Comparison of ENCODE assay signal across 31 cellular contexts in genomic region chr3:175535351-175535750, GRCh38.
"Had no signal": no experiment of that assay in that cellular context is flagged by ENCODE, and none has a peak within 500 bp of the region (broad histone marks: within the 10 kb centered on the region; RNA-seq: fewer than 3 reads in every experiment).

No MANE protein-coding gene starts in this region.

- H3K27me3 Mint-ChIP-seq: activated CD4-positive, alpha-beta T cell treated with anti-CD3 and anti-CD28 coated beads for 36 hours; activated CD8-positive, alpha-beta memory T cell treated with anti-CD3 and anti-CD28 coated beads, Interleukin-2, amount 10 ng/mL, durations not matched to agents 7 days and 5 days; central memory CD8-positive, alpha-beta T cell; naive B cell; stimulated activated naive B cell treated with anti-CD40 and anti-IgM and Interleukin-4, amounts not matched to agents 10 μg/mL and 1 μg/mL and 100 μg/mL, for 72 hours had no signal

- H3K4me3 ChIP-seq: breast epithelium, esophagus squamous epithelium, pancreas, prostate gland, sigmoid colon, smooth muscle cell, stomach, thyroid gland, upper lobe of left lung, vagina had no signal

- H3K36me3 ChIP-seq: breast epithelium, esophagus squamous epithelium, pancreas, prostate gland, sigmoid colon, stomach, thyroid gland, upper lobe of left lung, vagina had no signal

- H3K36me3 Mint-ChIP-seq: activated CD8-positive, alpha-beta memory T cell treated with anti-CD3 and anti-CD28 coated beads, Interleukin-2, amount 10 ng/mL, durations not matched to agents 7 days and 5 days; activated naive CD4-positive, alpha-beta T cell treated with anti-CD3 and anti-CD28 coated beads, Interleukin-2, amount 50 U/mL, for 72 hours; naive B cell; stimulated activated naive B cell treated with anti-CD40 and anti-IgM and Interleukin-4, amounts not matched to agents 10 μg/mL and 1 μg/mL and 100 μg/mL, for 72 hours had no signal

- H3K4me2 ChIP-seq: smooth muscle cell had no signal

- H3K27me3 ChIP-seq: breast epithelium, esophagus squamous epithelium, pancreas, sigmoid colon, stomach, thyroid gland, upper lobe of left lung, vagina had no signal

- H3K4me3 Mint-ChIP-seq: activated CD4-positive, alpha-beta T cell treated with anti-CD3 and anti-CD28 coated beads for 36 hours; activated CD8-positive, alpha-beta memory T cell treated with anti-CD3 and anti-CD28 coated beads, Interleukin-2, amount 10 ng/mL, durations not matched to agents 7 days and 5 days; activated CD8-positive, alpha-beta T cell treated with anti-CD3 and anti-CD28 coated beads, Interleukin-2, amount 10 ng/mL, durations not matched to agents 7 days and 5 days; activated T-cell treated with anti-CD3 and anti-CD28 coated beads, Interleukin-2, amount 50 U/mL, for 72 hours; central memory CD8-positive, alpha-beta T cell; mesothelial cell of epicardium; naive B cell; nephron progenitor cell; stimulated activated naive B cell treated with anti-CD40 and anti-IgM and Interleukin-4, amounts not matched to agents 10 μg/mL and 1 μg/mL and 100 μg/mL, for 72 hours had no signal

- H3K9me3 Mint-ChIP-seq: nephron progenitor cell had no signal

- ATAC-seq: activated CD4-positive, alpha-beta T cell treated with anti-CD3 and anti-CD28 coated beads for 36 hours; activated CD8-positive, alpha-beta memory T cell treated with anti-CD3 and anti-CD28 coated beads, Interleukin-2, amount 10 ng/mL, durations not matched to agents 7 days and 5 days; activated CD8-positive, alpha-beta T cell treated with anti-CD3 and anti-CD28 coated beads, Interleukin-2, amount 10 ng/mL, durations not matched to agents 7 days and 5 days; activated naive CD4-positive, alpha-beta T cell treated with anti-CD3 and anti-CD28 coated beads, Interleukin-2, amount 50 U/mL, for 72 hours; activated T-cell treated with anti-CD3 and anti-CD28 coated beads, Interleukin-2, amount 50 U/mL, for 72 hours; left cardiac atrium; left ventricle myocardium superior; pancreas; stimulated activated naive B cell treated with anti-CD40 and anti-IgM and Interleukin-4, amounts not matched to agents 10 μg/mL and 1 μg/mL and 100 μg/mL, for 72 hours had no signal

- DNase-seq: activated CD4-positive, alpha-beta T cell treated with anti-CD3 and anti-CD28 coated beads for 36 hours; activated CD4-positive, CD25-positive, alpha-beta regulatory T cell; activated CD8-positive, alpha-beta memory T cell treated with anti-CD3 and anti-CD28 coated beads, Interleukin-2, amount 10 ng/mL, durations not matched to agents 7 days and 5 days; activated CD8-positive, alpha-beta T cell treated with anti-CD3 and anti-CD28 coated beads, Interleukin-2, amount 10 ng/mL, durations not matched to agents 7 days and 5 days; activated naive CD4-positive, alpha-beta T cell; activated T-cell treated with anti-CD3 and anti-CD28 coated beads for 4 hours; activated T-cell treated with anti-CD3 and anti-CD28 coated beads, Interleukin-2, amount 50 U/mL, for 72 hours; dermis blood vessel endothelial cell; effector CD4-positive, alpha-beta T cell; esophagus squamous epithelium; glutamatergic neuron; islet precursor cell; left cardiac atrium; left ventricle myocardium superior; naive B cell; nephron progenitor cell; pancreas; sigmoid colon; stimulated activated CD4-positive, alpha-beta T cell treated with anti-CD3 and anti-CD28 coated beads, Interleukin-2, amount 100 ng/mL, for 24 hours; stimulated activated naive B cell treated with anti-CD40 and anti-IgM and Interleukin-4, amounts not matched to agents 10 μg/mL and 1 μg/mL and 100 μg/mL, for 72 hours; stomach; thyroid gland; upper lobe of left lung had no signal

- H3K27ac ChIP-seq: breast epithelium, epithelial cell of prostate, esophagus squamous epithelium, pancreas, prostate gland, sigmoid colon, stomach, thyroid gland, upper lobe of left lung, vagina had no signal

- H3K27ac Mint-ChIP-seq: activated CD4-positive, alpha-beta T cell treated with anti-CD3 and anti-CD28 coated beads for 36 hours; activated CD8-positive, alpha-beta memory T cell treated with anti-CD3 and anti-CD28 coated beads, Interleukin-2, amount 10 ng/mL, durations not matched to agents 7 days and 5 days; activated CD8-positive, alpha-beta T cell treated with anti-CD3 and anti-CD28 coated beads, Interleukin-2, amount 10 ng/mL, durations not matched to agents 7 days and 5 days; activated naive CD4-positive, alpha-beta T cell treated with anti-CD3 and anti-CD28 coated beads, Interleukin-2, amount 50 U/mL, for 72 hours; activated T-cell treated with anti-CD3 and anti-CD28 coated beads, Interleukin-2, amount 50 U/mL, for 72 hours; mesothelial cell of epicardium; naive B cell; nephron progenitor cell; stimulated activated naive B cell treated with anti-CD40 and anti-IgM and Interleukin-4, amounts not matched to agents 10 μg/mL and 1 μg/mL and 100 μg/mL, for 72 hours had no signal

- H3K4me1 ChIP-seq: breast epithelium, esophagus squamous epithelium, pancreas, prostate gland, sigmoid colon, stomach, thyroid gland, upper lobe of left lung, vagina had no signal

- H3K9me3 ChIP-seq: breast epithelium, esophagus squamous epithelium, prostate gland, sigmoid colon, stomach, thyroid gland, upper lobe of left lung, vagina had no signal

- H3K4me1 Mint-ChIP-seq: activated CD4-positive, alpha-beta T cell treated with anti-CD3 and anti-CD28 coated beads for 36 hours; activated CD8-positive, alpha-beta memory T cell treated with anti-CD3 and anti-CD28 coated beads, Interleukin-2, amount 10 ng/mL, durations not matched to agents 7 days and 5 days; central memory CD8-positive, alpha-beta T cell; mesothelial cell of epicardium; naive B cell; nephron progenitor cell; stimulated activated naive B cell treated with anti-CD40 and anti-IgM and Interleukin-4, amounts not matched to agents 10 μg/mL and 1 μg/mL and 100 μg/mL, for 72 hours had no signal
